In genomic region chr18:21629089-21629832, GRCh38 we compare ENCODE assay signal across 11 cellular contexts. TPM values are rescaled to one million over a fixed set of nuclear protein-coding genes. Genes with fewer than 3 reads are reported as not detected.
DNase-seq lines count a peak whose midpoint lies in the region; ATAC-seq, FAIRE-seq and TF ChIP-seq lines count a peak whose summit lies in the region.
"Had no signal": no experiment of that assay in that cellular context is flagged by ENCODE, and none has a peak within 500 bp of the region (broad histone marks: within the 10 kb centered on the region; RNA-seq: fewer than 3 reads in every experiment).

No MANE protein-coding gene starts in this region.

- TF ChIP-seq POLR2A in H54 (IDR thresholded peaks at IDR 0.05; ENCODE audit: low read depth, low read length), result no peak

- ATAC-seq in GM18502 (IDR thresholded peaks at IDR 0.05; ENCODE audit: poor library complexity, unreplicated experiment) (peak; percentile 93), GM19468 (IDR thresholded peaks at IDR 0.05; ENCODE audit: extremely low read depth, unreplicated experiment) (peak; percentile 98), HG03095 (IDR thresholded peaks at IDR 0.05; ENCODE audit: unreplicated experiment) (peak; percentile 96), esophagus mucosa (no peak)
- no peak for ATAC-seq in activated naive CD8-positive, alpha-beta T cell treated with anti-CD3 and anti-CD28 coated beads, Interleukin-2, amount 10 ng/mL, durations not matched to agents 7 days and 5 days (ENCODE audit: low read depth)
- ATAC-seq: heart left ventricle, WTC11 had no signal

- no peaks in the 10 kb centered on the region for H3K9me3 Mint-ChIP-seq in activated naive CD8-positive, alpha-beta T cell treated with anti-CD3 and anti-CD28 coated beads, Interleukin-2, amount 10 ng/mL, durations not matched to agents 7 days and 5 days
- H3K9me3 Mint-ChIP-seq: neural crest cell, WTC11 had no signal

- DNase-seq in activated naive CD8-positive, alpha-beta T cell treated with anti-CD3 and anti-CD28 coated beads, Interleukin-2, amount 10 ng/mL, durations not matched to agents 7 days and 5 days, result no peak
- DNase-seq in H54 (ENCODE audit: insufficient read length, low spot score) (no peak), medulla oblongata (ENCODE audit: extremely low spot score) (no peak), NCI-H146 treated with DMSO at 0.1 percent for 48 hours (lab: John Stamatoyannopoulos, UW; ENCODE audit: unreplicated experiment) (no peak)
- DNase-seq: heart left ventricle had no signal

- peak overlapping the region; percentile 39 for H3K4me3 Mint-ChIP-seq in activated naive CD8-positive, alpha-beta T cell treated with anti-CD3 and anti-CD28 coated beads, Interleukin-2, amount 10 ng/mL, durations not matched to agents 7 days and 5 days
- H3K4me3 Mint-ChIP-seq: neural crest cell, WTC11 had no signal

- H3K27ac Mint-ChIP-seq in activated naive CD8-positive, alpha-beta T cell treated with anti-CD3 and anti-CD28 coated beads, Interleukin-2, amount 10 ng/mL, durations not matched to agents 7 days and 5 days, result peak overlapping the region; percentile 77
- H3K27ac Mint-ChIP-seq: WTC11 had no signal

- H3K36me3 Mint-ChIP-seq in activated naive CD8-positive, alpha-beta T cell treated with anti-CD3 and anti-CD28 coated beads, Interleukin-2, amount 10 ng/mL, durations not matched to agents 7 days and 5 days, result peaks cover 32% of the 10 kb centered on the region

- no peaks in the 10 kb centered on the region for H3K27me3 Mint-ChIP-seq in activated naive CD8-positive, alpha-beta T cell treated with anti-CD3 and anti-CD28 coated beads, Interleukin-2, amount 10 ng/mL, durations not matched to agents 7 days and 5 days

- H3K4me1 Mint-ChIP-seq in activated naive CD8-positive, alpha-beta T cell treated with anti-CD3 and anti-CD28 coated beads, Interleukin-2, amount 10 ng/mL, durations not matched to agents 7 days and 5 days, result peaks cover 15% of the 10 kb centered on the region
- H3K4me1 Mint-ChIP-seq: neural crest cell, WTC11 had no signal

- POLR2A ChIA-PET in activated naive CD8-positive, alpha-beta T cell treated with anti-CD3 and anti-CD28 coated beads, Interleukin-2, amount 10 ng/mL, durations not matched to agents 7 days and 5 days (lab: Charles Lee), result interaction anchor here (2.3 kb wide), 1 partner anchor 17 kb away, joined by 7 read pairs; the partner anchor contains the start of gene SNRPD1

- FAIRE-seq in H54 (lab: Jason Lieb, UNC), result no peak

RNA-seq across cellular contexts. Expression of gene SNRPD1, which starts 17.1 kb away (rescaled TPM):
- total RNA-seq in activated naive CD8-positive, alpha-beta T cell treated with anti-CD3 and anti-CD28 coated beads, Interleukin-2, amount 10 ng/mL, durations not matched to agents 7 days and 5 days, result 10 to 100 TPM; 74.6 to 75.1 TPM
- 57.2 TPM for total RNA-seq in esophagus mucosa

RNA-seq across cellular contexts. Expression of gene ESCO1, which starts 28.8 kb away (rescaled TPM):
- 10 to 100 TPM; 24.3 to 26.1 TPM for total RNA-seq in activated naive CD8-positive, alpha-beta T cell treated with anti-CD3 and anti-CD28 coated beads, Interleukin-2, amount 10 ng/mL, durations not matched to agents 7 days and 5 days
- 10.0 TPM for total RNA-seq in esophagus mucosa

Comparison
In these comparisons a context has a peak if more than half of its experiments do, and no peak if none do; other contexts are left out.
1. ATAC-seq: peak in GM18502 (single experiment), GM19468 (single experiment) and HG03095 (single experiment); none in activated naive CD8-positive, alpha-beta T cell treated with anti-CD3 and anti-CD28 coated beads, Interleukin-2, amount 10 ng/mL, durations not matched to agents 7 days and 5 days (single experiment) and esophagus mucosa (single experiment).